17 cellular contexts compared by ENCODE assay signal in the genomic region with DNA sequence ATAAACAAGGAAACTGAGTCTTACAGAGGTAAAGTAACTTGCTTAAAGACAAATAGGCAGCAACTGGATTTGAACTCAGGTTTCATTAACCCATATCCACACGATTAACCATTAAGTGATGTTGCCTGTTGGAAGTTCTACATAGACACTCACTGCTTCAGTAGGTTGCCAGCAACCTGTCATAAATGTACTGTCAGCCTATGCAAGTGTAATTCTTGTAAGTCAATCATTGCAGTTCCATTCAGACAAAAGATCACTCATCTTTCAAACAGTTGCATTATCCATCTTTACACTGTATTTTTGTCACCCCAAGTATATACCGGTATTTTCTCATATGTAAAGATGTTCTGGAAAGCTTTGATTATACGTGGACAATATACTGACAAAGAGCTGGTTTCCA.
DNase-seq lines count a peak whose midpoint lies in the region; TF ChIP-seq lines count a peak whose summit lies in the region.
"Had no signal": no experiment of that assay in that cellular context is flagged by ENCODE, and none has a peak within 500 bp of the region (broad histone marks: within the 10 kb centered on the region; RNA-seq: fewer than 3 reads in every experiment).

No MANE protein-coding gene starts in this region.

- no peak overlapping the region for H3K4me3 ChIP-seq in neural cell (ENCODE audit: low read length)
- H3K4me3 ChIP-seq: BLaER1 treated with 17β-estradiol and CSF1 and Interleukin-3, amounts not matched to agents 10 nM and 100 nM had no signal

- H3K9me3 ChIP-seq in neural cell (ENCODE audit: low read length) = no peaks in the 10 kb centered on the region
- H3K9me3 ChIP-seq: BE2C, Caco-2 had no signal

- H3K27me3 ChIP-seq in neural cell (ENCODE audit: insufficient read depth, low read depth, low read length) = no peaks in the 10 kb centered on the region
- H3K27me3 ChIP-seq: BE2C; BLaER1 treated with 17β-estradiol and CSF1 and Interleukin-3, amounts not matched to agents 10 nM and 100 nM had no signal

- intact Hi-C loops in head of caudate nucleus (cut with DNase I) = no loop called here

- H3K27ac ChIP-seq in neural cell (ENCODE audit: low read length) = peak overlapping the region; percentile 68
- H3K27ac ChIP-seq: BLaER1 treated with 17β-estradiol and CSF1 and Interleukin-3, amounts not matched to agents 10 nM and 100 nM; C4-2B had no signal

- H3K36me3 ChIP-seq in neural cell (ENCODE audit: insufficient read depth, low read length) = no peaks in the 10 kb centered on the region
- H3K36me3 ChIP-seq: BE2C; BLaER1 treated with 17β-estradiol and CSF1 and Interleukin-3, amounts not matched to agents 10 nM and 100 nM had no signal

- peak; percentile 96 for TF ChIP-seq EP300 in neural cell (conservative IDR thresholded peaks at IDR 0.05; ENCODE audit: poor library complexity, severe bottlenecking)

- no peak for TF ChIP-seq RAD21 in neural cell (conservative IDR thresholded peaks at IDR 0.05)

- H3K4me2 ChIP-seq in neural cell (ENCODE audit: low read length) = no peak overlapping the region

- CTCF ChIA-PET in HEK293T (lab: Yijun Ruan, JAX) = no interaction called here

- TF ChIP-seq CTCF in neural cell (IDR thresholded peaks at IDR 0.05; ENCODE audit: poor library complexity, severe bottlenecking) = no peak

- no peaks in the 10 kb centered on the region for H4K20me1 ChIP-seq in neural cell (ENCODE audit: insufficient read depth)
- H4K20me1 ChIP-seq: BLaER1 treated with 17β-estradiol and CSF1 and Interleukin-3, amounts not matched to agents 10 nM and 100 nM had no signal

- H3K9me2 ChIP-seq in neural cell (ENCODE audit: insufficient read depth, low read length) = no peaks in the 10 kb centered on the region

- POLR2A ChIA-PET in HEK293T (lab: Yijun Ruan, JAX) = no interaction called here

- no peaks in the 10 kb centered on the region for H3F3A ChIP-seq in neural cell (ENCODE audit: insufficient read depth, low read length, poor library complexity, severe bottlenecking)

- no peak overlapping the region for H3K9ac ChIP-seq in neural cell (ENCODE audit: low read length)
- H3K9ac ChIP-seq: BLaER1 treated with 17β-estradiol and CSF1 and Interleukin-3, amounts not matched to agents 10 nM and 100 nM had no signal

- no peaks in the 10 kb centered on the region for H3K79me2 ChIP-seq in neural cell (replicated peaks; ENCODE audit: insufficient read depth, low read length)

- DNase-seq in HEK293T (ENCODE audit: extremely low spot score) = no peak
- DNase-seq in NCI-H69 (lab: John Stamatoyannopoulos, UW) = peak; percentile 51
- DNase-seq in head of caudate nucleus = no peak
- DNase-seq in T1000 (lab: John Stamatoyannopoulos, UW) = no peak
- no peak for DNase-seq in UCSD-AML1 (lab: John Stamatoyannopoulos, UW; ENCODE audit: unreplicated experiment)
- DNase-seq: 8988T; ACHN; BE2C; Caco-2; Calu3; CD4-positive, alpha-beta T cell; CD8-positive, alpha-beta T cell; DMS79 treated with DMSO at 0.1 percent for 48 hours; GF-D8 had no signal

- H2AFZ ChIP-seq in neural cell (ENCODE audit: low read depth, low read length) = no peak overlapping the region

TF ChIP-seq in HEK293T, 16 proteins besides CTCF, POLR2A, EP300 and RAD21:
- TF ChIP-seq HDGF (IDR thresholded peaks at IDR 0.05; ENCODE audit: borderline replicate concordance) (0 out of 2 replicates have a peak, but pooled peaks have one; percentile 6), NFRKB (IDR thresholded peaks at IDR 0.05) (no peak)

TF ChIP-seq in neural cell, 6 proteins besides CTCF, POLR2A, EP300 and RAD21:
- TF ChIP-seq EZH2 (IDR thresholded peaks at IDR 0.05; ENCODE audit: borderline replicate concordance, insufficient read depth, low read length, poor library complexity, severe bottlenecking) (no peak), POLR2AphosphoS5 (IDR thresholded peaks at IDR 0.05) (peak; percentile 85)
